In genomic region chr3:39494781-39495180, GRCh38 we compare ENCODE assay signal across 24 cellular contexts. TPM values are rescaled to one million over a fixed set of nuclear protein-coding genes. Genes with fewer than 3 reads are reported as not detected.
"Had no signal": no experiment of that assay in that cellular context is flagged by ENCODE, and none has a peak within 500 bp of the region (broad histone marks: within the 10 kb centered on the region; RNA-seq: fewer than 3 reads in every experiment).

No MANE protein-coding gene starts in this region.

- DNase-seq: IMR-90, Kasumi-1, MV-4-11, NCI-H1048, NCI-H1105, NCI-H1417, NCI-H1436 treated with DMSO at 0.1 percent for 48 hours, NCI-H1694, NCI-H187 treated with DMSO at 0.1 percent for 48 hours, NCI-H2029 treated with DMSO at 0.1 percent for 48 hours, NCI-H2171 treated with DMSO at 0.1 percent for 48 hours, NCI-H345, NCI-H446 treated with DMSO at 0.1 percent for 48 hours, NCI-H510A treated with DMSO at 0.1 percent for 48 hours, NCI-H526, NCI-H748 treated with DMSO at 0.1 percent for 48 hours, SHP77, SK-N-SH, SW 1271 had no signal

- ATAC-seq: K562 had no signal

- H3K27ac ChIP-seq: KMS-11, RWPE1 had no signal

- H3K9ac ChIP-seq: KMS-11, SK-N-SH had no signal

- FAIRE-seq: K562 had no signal

- H3K4me2 ChIP-seq: KMS-11, SK-N-SH had no signal

- H3K4me3 ChIP-seq: K562 had no signal

- H3K9me3 ChIP-seq: SK-N-SH had no signal

RNA-seq across cellular contexts. Expression of gene MOBP, which starts 27.3 kb away (rescaled TPM):
- total RNA-seq: HT-29, IMR-90, SK-MEL-5 had no signal
- polyA plus RNA-seq: IMR-90, SK-N-SH had no signal
